In genomic region chr6:117513174-117513573, GRCh38 we compare ENCODE assay signal across 23 cellular contexts.
"Had no signal": no experiment of that assay in that cellular context is flagged by ENCODE, and none has a peak within 500 bp of the region (broad histone marks: within the 10 kb centered on the region; RNA-seq: fewer than 3 reads in every experiment).

No MANE protein-coding gene starts in this region.

- H3K36me3 Mint-ChIP-seq: naive thymus-derived CD4-positive, alpha-beta T cell had no signal

- DNase-seq: activated CD4-positive, alpha-beta T cell treated with anti-CD3 and anti-CD28 coated beads for 1 hour; activated CD4-positive, alpha-beta T cell treated with anti-CD3 and anti-CD28 coated beads, Interleukin-2, amount 50 U/mL, for 4 hours; activated gamma-delta T cell treated with Interleukin-2 at 50 U/mL for 16 hours; dermis blood vessel endothelial cell; effector memory CD4-positive, alpha-beta T cell; foreskin keratinocyte; hypothalamus; kidney; left lung; naive thymus-derived CD4-positive, alpha-beta T cell; posterior cingulate gyrus; stimulated activated CD4-positive, alpha-beta T cell treated with anti-CD3 and anti-CD28 coated beads, Interleukin-12 subunit alpha, Interleukin-12 subunit beta, amount 100 ng/mL, for 4 hours; stimulated activated CD4-positive, alpha-beta T cell treated with anti-CD3 and anti-CD28 coated beads, Interleukin-1b, Interleukin-23, amount 100 ng/mL, for 48 hours; stimulated activated CD8-positive, alpha-beta memory T cell treated with anti-CD3 and anti-CD28 coated beads, Interleukin-4, amount 100 ng/mL, for 48 hours; stimulated activated naive CD4-positive, alpha-beta T cell treated with Interleukin-2 at 50 U/mL for 16 hours; SW 1271; T-helper 2 cell; uterus had no signal

- H3K4me3 Mint-ChIP-seq: activated naive CD8-positive, alpha-beta T cell; activated T-helper 1 cell treated with anti-CD3 and anti-CD28 coated beads, Interleukin-12 subunit alpha, Interleukin-12 subunit beta, Interleukin-2, Interleukin-4 antibody, amounts not matched to agents 30 ng/mL and 10 ng/mL and 1 ng/mL, durations not matched to agents 14 hours and 24 hours and 36 hours; naive thymus-derived CD4-positive, alpha-beta T cell had no signal

- ATAC-seq: foreskin keratinocyte; naive thymus-derived CD4-positive, alpha-beta T cell had no signal

- H3K4me1 ChIP-seq: tibial nerve, uterus had no signal

- H3K27me3 ChIP-seq: foreskin keratinocyte, left lung, tibial nerve, uterus had no signal

- H3K4me3 ChIP-seq: left lung, tibial nerve, uterus had no signal

- H3K27ac ChIP-seq: foreskin keratinocyte, left lung, neutrophil, tibial nerve, uterus, VCaP had no signal

- H3K4me1 Mint-ChIP-seq: naive thymus-derived CD4-positive, alpha-beta T cell had no signal

- H3K27ac Mint-ChIP-seq: activated naive CD8-positive, alpha-beta T cell; activated T-helper 1 cell treated with anti-CD3 and anti-CD28 coated beads, Interleukin-12 subunit alpha, Interleukin-12 subunit beta, Interleukin-2, Interleukin-4 antibody, amounts not matched to agents 30 ng/mL and 10 ng/mL and 1 ng/mL, durations not matched to agents 14 hours and 24 hours and 36 hours; naive thymus-derived CD4-positive, alpha-beta T cell had no signal

- H3K9me3 Mint-ChIP-seq: activated T-helper 1 cell treated with anti-CD3 and anti-CD28 coated beads, Interleukin-12 subunit alpha, Interleukin-12 subunit beta, Interleukin-2, Interleukin-4 antibody, amounts not matched to agents 30 ng/mL and 10 ng/mL and 1 ng/mL, durations not matched to agents 14 hours and 24 hours and 36 hours had no signal

- H3K36me3 ChIP-seq: neutrophil, uterus had no signal

- H3K9me3 ChIP-seq: left lung, neutrophil, tibial nerve, uterus had no signal
